Comparison of ENCODE assay signal across 2 cellular contexts in the genomic region with DNA sequence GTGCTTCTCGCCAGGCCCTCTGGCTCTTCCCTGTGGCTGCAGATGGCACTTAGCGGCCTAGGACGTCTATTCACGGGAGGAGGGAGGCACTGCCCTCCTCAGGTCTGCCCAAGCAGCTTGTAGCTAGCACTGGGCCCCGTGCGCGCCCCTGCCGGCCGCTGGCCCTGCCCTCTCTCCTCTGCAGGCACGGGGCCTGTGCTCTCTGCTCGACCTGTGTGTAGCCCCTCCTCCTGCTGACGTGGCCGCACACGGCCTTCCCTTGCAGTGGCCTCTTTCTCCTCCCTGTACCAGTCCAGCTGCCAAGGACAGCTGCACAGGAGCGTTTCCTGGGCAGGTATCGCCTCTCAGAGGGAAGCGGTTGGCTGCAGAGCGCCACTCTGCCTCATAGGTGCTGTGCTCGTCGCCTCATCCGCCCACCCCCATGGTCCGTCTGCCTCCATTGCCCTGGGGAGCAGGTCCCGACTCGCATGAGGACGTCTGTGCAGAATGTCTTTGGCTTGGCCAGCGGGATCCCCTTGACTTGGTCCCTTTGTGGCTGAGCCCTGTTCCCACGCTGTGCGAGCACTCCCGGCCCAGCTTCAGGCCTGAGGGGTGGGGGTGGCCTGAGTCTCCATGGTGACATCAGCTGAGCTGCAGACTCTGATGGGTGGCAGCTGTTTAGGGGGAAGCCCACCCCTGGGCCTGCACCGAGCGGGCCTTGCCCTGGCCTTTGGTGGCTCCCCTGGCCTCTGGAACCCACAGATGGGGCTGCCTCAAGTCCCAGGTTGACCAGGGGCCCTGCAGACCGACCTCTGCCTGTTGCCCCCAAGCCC.
TF ChIP-seq lines count a peak whose summit lies in the region.

No MANE protein-coding gene starts in this region.

TF ChIP-seq in HepG2, 621 proteins besides CTCF, POLR2A, EP300 and RAD21:
- TF ChIP-seq GATAD2A (CRISPR knock-in tag; IDR thresholded peaks at IDR 0.05) (no peak), POLR2AphosphoS2 (IDR thresholded peaks at IDR 0.05; ENCODE audit: low read depth, low read length) (no peak)
- TF ChIP-seq, protein P1, sequence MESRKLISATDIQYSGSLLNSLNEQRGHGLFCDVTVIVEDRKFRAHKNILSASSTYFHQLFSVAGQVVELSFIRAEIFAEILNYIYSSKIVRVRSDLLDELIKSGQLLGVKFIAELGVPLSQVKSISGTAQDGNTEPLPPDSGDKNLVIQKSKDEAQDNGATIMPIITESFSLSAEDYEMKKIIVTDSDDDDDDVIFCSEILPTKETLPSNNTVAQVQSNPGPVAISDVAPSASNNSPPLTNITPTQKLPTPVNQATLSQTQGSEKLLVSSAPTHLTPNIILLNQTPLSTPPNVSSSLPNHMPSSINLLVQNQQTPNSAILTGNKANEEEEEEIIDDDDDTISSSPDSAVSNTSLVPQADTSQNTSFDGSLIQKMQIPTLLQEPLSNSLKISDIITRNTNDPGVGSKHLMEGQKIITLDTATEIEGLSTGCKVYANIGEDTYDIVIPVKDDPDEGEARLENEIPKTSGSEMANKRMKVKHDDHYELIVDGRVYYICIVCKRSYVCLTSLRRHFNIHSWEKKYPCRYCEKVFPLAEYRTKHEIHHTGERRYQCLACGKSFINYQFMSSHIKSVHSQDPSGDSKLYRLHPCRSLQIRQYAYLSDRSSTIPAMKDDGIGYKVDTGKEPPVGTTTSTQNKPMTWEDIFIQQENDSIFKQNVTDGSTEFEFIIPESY (CRISPR knock-in tag; IDR thresholded peaks at IDR 0.05) = peak; percentile 59
- TF ChIP-seq, protein P2, sequence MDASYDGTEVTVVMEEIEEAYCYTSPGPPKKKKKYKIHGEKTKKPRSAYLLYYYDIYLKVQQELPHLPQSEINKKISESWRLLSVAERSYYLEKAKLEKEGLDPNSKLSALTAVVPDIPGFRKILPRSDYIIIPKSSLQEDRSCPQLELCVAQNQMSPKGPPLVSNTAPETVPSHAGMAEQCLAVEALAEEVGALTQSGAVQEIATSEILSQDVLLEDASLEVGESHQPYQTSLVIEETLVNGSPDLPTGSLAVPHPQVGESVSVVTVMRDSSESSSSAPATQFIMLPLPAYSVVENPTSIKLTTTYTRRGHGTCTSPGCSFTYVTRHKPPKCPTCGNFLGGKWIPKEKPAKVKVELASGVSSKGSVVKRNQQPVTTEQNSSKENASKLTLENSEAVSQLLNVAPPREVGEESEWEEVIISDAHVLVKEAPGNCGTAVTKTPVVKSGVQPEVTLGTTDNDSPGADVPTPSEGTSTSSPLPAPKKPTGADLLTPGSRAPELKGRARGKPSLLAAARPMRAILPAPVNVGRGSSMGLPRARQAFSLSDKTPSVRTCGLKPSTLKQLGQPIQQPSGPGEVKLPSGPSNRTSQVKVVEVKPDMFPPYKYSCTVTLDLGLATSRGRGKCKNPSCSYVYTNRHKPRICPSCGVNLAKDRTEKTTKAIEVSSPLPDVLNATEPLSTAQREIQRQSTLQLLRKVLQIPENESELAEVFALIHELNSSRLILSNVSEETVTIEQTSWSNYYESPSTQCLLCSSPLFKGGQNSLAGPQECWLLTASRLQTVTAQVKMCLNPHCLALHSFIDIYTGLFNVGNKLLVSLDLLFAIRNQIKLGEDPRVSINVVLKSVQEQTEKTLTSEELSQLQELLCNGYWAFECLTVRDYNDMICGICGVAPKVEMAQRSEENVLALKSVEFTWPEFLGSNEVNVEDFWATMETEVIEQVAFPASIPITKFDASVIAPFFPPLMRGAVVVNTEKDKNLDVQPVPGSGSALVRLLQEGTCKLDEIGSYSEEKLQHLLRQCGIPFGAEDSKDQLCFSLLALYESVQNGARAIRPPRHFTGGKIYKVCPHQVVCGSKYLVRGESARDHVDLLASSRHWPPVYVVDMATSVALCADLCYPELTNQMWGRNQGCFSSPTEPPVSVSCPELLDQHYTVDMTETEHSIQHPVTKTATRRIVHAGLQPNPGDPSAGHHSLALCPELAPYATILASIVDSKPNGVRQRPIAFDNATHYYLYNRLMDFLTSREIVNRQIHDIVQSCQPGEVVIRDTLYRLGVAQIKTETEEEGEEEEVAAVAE (CRISPR knock-in tag; IDR thresholded peaks at IDR 0.05; ENCODE audit: borderline replicate concordance) = no peak
- TF ChIP-seq, protein P3, sequence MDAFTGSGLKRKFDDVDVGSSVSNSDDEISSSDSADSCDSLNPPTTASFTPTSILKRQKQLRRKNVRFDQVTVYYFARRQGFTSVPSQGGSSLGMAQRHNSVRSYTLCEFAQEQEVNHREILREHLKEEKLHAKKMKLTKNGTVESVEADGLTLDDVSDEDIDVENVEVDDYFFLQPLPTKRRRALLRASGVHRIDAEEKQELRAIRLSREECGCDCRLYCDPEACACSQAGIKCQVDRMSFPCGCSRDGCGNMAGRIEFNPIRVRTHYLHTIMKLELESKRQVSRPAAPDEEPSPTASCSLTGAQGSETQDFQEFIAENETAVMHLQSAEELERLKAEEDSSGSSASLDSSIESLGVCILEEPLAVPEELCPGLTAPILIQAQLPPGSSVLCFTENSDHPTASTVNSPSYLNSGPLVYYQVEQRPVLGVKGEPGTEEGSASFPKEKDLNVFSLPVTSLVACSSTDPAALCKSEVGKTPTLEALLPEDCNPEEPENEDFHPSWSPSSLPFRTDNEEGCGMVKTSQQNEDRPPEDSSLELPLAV (CRISPR knock-in tag; conservative IDR thresholded peaks at IDR 0.05; ENCODE audit: low read depth) = no peak

TF ChIP-seq in SK-N-SH treated with all-trans-retinoic acid at 6 μM for 48 hours, 23 proteins besides CTCF, POLR2A, EP300 and RAD21:
- no peak for TF ChIP-seq PPARA (CRISPR knock-in tag; IDR thresholded peaks at IDR 0.05; ENCODE audit: borderline replicate concordance)
- TF ChIP-seq ZC3H10 (CRISPR knock-in tag; IDR thresholded peaks at IDR 0.05) = no peak
- TF ChIP-seq, protein P4, sequence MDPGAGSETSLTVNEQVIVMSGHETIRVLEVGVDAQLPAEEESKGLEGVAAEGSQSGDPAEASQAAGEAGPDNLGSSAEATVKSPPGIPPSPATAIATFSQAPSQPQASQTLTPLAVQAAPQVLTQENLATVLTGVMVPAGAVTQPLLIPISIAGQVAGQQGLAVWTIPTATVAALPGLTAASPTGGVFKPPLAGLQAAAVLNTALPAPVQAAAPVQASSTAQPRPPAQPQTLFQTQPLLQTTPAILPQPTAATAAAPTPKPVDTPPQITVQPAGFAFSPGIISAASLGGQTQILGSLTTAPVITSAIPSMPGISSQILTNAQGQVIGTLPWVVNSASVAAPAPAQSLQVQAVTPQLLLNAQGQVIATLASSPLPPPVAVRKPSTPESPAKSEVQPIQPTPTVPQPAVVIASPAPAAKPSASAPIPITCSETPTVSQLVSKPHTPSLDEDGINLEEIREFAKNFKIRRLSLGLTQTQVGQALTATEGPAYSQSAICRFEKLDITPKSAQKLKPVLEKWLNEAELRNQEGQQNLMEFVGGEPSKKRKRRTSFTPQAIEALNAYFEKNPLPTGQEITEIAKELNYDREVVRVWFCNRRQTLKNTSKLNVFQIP (CRISPR knock-in tag; IDR thresholded peaks at IDR 0.05; ENCODE audit: borderline replicate concordance, low read depth) = no peak
- TF ChIP-seq CSDC2 (CRISPR knock-in tag; IDR thresholded peaks at IDR 0.05) = no peak
- TF ChIP-seq TCF4 (CRISPR knock-in tag; IDR thresholded peaks at IDR 0.05; ENCODE audit: borderline replicate concordance) = no peak
- TF ChIP-seq BACH2 (CRISPR knock-in tag; IDR thresholded peaks at IDR 0.05; ENCODE audit: borderline replicate concordance) = no peak
- TF ChIP-seq ZFP3 (CRISPR knock-in tag; IDR thresholded peaks at IDR 0.05) = no peak
- no peak for TF ChIP-seq OSR1 (CRISPR knock-in tag; IDR thresholded peaks at IDR 0.05)
- TF ChIP-seq SNAI2 (CRISPR knock-in tag; IDR thresholded peaks at IDR 0.05) = no peak
- TF ChIP-seq, protein P5, sequence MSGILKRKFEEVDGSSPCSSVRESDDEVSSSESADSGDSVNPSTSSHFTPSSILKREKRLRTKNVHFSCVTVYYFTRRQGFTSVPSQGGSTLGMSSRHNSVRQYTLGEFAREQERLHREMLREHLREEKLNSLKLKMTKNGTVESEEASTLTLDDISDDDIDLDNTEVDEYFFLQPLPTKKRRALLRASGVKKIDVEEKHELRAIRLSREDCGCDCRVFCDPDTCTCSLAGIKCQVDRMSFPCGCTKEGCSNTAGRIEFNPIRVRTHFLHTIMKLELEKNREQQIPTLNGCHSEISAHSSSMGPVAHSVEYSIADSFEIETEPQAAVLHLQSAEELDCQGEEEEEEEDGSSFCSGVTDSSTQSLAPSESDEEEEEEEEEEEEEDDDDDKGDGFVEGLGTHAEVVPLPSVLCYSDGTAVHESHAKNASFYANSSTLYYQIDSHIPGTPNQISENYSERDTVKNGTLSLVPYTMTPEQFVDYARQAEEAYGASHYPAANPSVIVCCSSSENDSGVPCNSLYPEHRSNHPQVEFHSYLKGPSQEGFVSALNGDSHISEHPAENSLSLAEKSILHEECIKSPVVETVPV (CRISPR knock-in tag; IDR thresholded peaks at IDR 0.05) = no peak
- no peak for TF ChIP-seq RARB (CRISPR knock-in tag; IDR thresholded peaks at IDR 0.05)
- no peak for TF ChIP-seq ZNF8 (CRISPR knock-in tag; IDR thresholded peaks at IDR 0.05)
- TF ChIP-seq, protein P6, sequence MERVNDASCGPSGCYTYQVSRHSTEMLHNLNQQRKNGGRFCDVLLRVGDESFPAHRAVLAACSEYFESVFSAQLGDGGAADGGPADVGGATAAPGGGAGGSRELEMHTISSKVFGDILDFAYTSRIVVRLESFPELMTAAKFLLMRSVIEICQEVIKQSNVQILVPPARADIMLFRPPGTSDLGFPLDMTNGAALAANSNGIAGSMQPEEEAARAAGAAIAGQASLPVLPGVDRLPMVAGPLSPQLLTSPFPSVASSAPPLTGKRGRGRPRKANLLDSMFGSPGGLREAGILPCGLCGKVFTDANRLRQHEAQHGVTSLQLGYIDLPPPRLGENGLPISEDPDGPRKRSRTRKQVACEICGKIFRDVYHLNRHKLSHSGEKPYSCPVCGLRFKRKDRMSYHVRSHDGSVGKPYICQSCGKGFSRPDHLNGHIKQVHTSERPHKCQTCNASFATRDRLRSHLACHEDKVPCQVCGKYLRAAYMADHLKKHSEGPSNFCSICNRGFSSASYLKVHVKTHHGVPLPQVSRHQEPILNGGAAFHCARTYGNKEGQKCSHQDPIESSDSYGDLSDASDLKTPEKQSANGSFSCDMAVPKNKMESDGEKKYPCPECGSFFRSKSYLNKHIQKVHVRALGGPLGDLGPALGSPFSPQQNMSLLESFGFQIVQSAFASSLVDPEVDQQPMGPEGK (CRISPR knock-in tag; IDR thresholded peaks at IDR 0.05; ENCODE audit: borderline replicate concordance) = no peak
- no peak for TF ChIP-seq ZFP30 (CRISPR knock-in tag; IDR thresholded peaks at IDR 0.05)
- no peak for TF ChIP-seq ESRRG (CRISPR knock-in tag; IDR thresholded peaks at IDR 0.05)
- TF ChIP-seq ZNF70 (CRISPR knock-in tag; IDR thresholded peaks at IDR 0.05) = no peak
- TF ChIP-seq, protein P7, sequence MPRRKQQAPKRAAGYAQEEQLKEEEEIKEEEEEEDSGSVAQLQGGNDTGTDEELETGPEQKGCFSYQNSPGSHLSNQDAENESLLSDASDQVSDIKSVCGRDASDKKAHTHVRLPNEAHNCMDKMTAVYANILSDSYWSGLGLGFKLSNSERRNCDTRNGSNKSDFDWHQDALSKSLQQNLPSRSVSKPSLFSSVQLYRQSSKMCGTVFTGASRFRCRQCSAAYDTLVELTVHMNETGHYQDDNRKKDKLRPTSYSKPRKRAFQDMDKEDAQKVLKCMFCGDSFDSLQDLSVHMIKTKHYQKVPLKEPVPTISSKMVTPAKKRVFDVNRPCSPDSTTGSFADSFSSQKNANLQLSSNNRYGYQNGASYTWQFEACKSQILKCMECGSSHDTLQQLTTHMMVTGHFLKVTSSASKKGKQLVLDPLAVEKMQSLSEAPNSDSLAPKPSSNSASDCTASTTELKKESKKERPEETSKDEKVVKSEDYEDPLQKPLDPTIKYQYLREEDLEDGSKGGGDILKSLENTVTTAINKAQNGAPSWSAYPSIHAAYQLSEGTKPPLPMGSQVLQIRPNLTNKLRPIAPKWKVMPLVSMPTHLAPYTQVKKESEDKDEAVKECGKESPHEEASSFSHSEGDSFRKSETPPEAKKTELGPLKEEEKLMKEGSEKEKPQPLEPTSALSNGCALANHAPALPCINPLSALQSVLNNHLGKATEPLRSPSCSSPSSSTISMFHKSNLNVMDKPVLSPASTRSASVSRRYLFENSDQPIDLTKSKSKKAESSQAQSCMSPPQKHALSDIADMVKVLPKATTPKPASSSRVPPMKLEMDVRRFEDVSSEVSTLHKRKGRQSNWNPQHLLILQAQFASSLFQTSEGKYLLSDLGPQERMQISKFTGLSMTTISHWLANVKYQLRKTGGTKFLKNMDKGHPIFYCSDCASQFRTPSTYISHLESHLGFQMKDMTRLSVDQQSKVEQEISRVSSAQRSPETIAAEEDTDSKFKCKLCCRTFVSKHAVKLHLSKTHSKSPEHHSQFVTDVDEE (CRISPR knock-in tag; IDR thresholded peaks at IDR 0.05) = no peak
- TF ChIP-seq, protein P8, sequence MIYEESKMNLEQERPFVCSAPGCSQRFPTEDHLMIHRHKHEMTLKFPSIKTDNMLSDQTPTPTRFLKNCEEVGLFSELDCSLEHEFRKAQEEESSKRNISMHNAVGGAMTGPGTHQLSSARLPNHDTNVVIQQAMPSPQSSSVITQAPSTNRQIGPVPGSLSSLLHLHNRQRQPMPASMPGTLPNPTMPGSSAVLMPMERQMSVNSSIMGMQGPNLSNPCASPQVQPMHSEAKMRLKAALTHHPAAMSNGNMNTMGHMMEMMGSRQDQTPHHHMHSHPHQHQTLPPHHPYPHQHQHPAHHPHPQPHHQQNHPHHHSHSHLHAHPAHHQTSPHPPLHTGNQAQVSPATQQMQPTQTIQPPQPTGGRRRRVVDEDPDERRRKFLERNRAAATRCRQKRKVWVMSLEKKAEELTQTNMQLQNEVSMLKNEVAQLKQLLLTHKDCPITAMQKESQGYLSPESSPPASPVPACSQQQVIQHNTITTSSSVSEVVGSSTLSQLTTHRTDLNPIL (CRISPR knock-in tag; IDR thresholded peaks at IDR 0.05; ENCODE audit: low read depth) = no peak
